Comparison of ENCODE assay signal across 11 cellular contexts in the genomic region with DNA sequence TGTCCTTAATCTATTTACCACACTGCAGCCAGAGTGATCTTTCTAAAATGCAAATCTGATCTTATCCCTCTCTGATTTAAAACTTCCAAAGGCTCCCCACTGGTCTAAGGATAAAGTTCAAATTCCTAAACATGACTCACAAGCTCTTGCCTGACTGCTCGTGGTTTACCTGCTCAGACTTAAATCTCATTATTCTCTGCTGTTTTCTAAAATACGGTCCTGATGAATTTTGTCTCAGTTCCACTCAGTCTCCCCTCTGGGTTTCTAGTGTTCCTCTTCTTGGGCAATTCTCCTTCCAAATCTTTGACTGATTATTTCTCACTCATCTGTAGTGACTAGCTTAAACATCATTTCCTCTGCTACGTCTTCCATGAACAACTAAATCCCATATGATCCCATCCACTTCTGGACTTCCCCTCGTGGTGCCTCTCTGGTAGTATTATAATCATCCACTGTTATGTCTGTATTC.
A peak's percentile ranks its signal among the peaks of the same experiment; 100 is the strongest.
DNase-seq lines count a peak whose midpoint lies in the region; ATAC-seq and TF ChIP-seq lines count a peak whose summit lies in the region.
"Had no signal": no experiment of that assay in that cellular context is flagged by ENCODE, and none has a peak within 500 bp of the region (broad histone marks: within the 10 kb centered on the region; RNA-seq: fewer than 3 reads in every experiment).

No MANE protein-coding gene starts in this region.

- peaks cover 9 to 48% of the 10 kb centered on the region in 2 experiments for H3K79me1 ChIP-seq in IMR-90 (ENCODE audit: low read depth in 1 of 2, low read length in 2 of 2)

- no peak overlapping the region for H3K27ac Mint-ChIP-seq in activated naive CD4-positive, alpha-beta T cell treated with anti-CD3 and anti-CD28 coated beads for 36 hours
- H3K27ac Mint-ChIP-seq in stimulated activated memory B cell treated with anti-CD40 and anti-IgM and Interleukin-4, amounts not matched to agents 10 μg/mL and 1 μg/mL and 100 μg/mL, for 72 hours, result no peak overlapping the region
- H3K27ac Mint-ChIP-seq: B cell had no signal

- TF ChIP-seq CTCF in IMR-90 (conservative IDR thresholded peaks at IDR 0.05; ENCODE audit: low read depth, low read length), result no peak
- no peak for TF ChIP-seq CTCF in cardiac fibroblast (IDR thresholded peaks at IDR 0.05; ENCODE audit: low read depth, low read length)
- TF ChIP-seq CTCF in left lung (IDR thresholded peaks at IDR 0.05), result no peak

- POLR2A ChIA-PET in IMR-90 (lab: Charles Lee; ENCODE audit: unreplicated experiment), result interaction anchor here (0.6 kb wide), 2 partner anchors 102 to 412 kb away, joined by 4 to 5 read pairs; no protein-coding TSS in a partner anchor

- no peak overlapping the region for H2AFZ ChIP-seq in ACC112 (ENCODE audit: low read length, unreplicated experiment)
- no peak overlapping the region for H2AFZ ChIP-seq in IMR-90 (replicated peaks; ENCODE audit: low read length, poor library complexity)

- H2BK20ac ChIP-seq in IMR-90 (ENCODE audit: low read depth, low read length), result peak overlapping the region; percentile 7; the same call in 1 of the 2 replicates

- in situ Hi-C loops in IMR-90 (cut with MboI; ENCODE audit: low sequenced_read_pairs), result loop anchor here (10.0 kb wide), 1 partner anchor 192 kb away; no protein-coding TSS in a partner anchor

- H3K4me2 ChIP-seq in IMR-90 (ENCODE audit: low read depth, low read length), result peak overlapping the region; percentile 69

- H2BK120ac ChIP-seq in IMR-90 (ENCODE audit: low read depth, low read length), result peak overlapping the region; percentile 22

- H3K4me3 ChIP-seq in ACC112 (ENCODE audit: low read depth, low read length), result peak overlapping the region; percentile 48; the same call in 1 of the 2 replicates
- H3K4me3 ChIP-seq in IMR-90 (ENCODE audit: insufficient read depth, low read depth, low read length), result no peak overlapping the region
- H3K4me3 ChIP-seq in cardiac fibroblast (replicated peaks in 1 of 2; ENCODE audit: low read depth in 2 of 2, low read length in 2 of 2), result no peak overlapping the region
- no peak overlapping the region for H3K4me3 ChIP-seq in left lung

- peak overlapping the region; percentile 13 to 14; a peak in 2 of 4 replicates for H4K8ac ChIP-seq in IMR-90 (ENCODE audit: low read depth in 2 of 2, low read length in 2 of 2)

- peak overlapping the region; percentile 11; the same call in 1 of the 2 replicates for H3K14ac ChIP-seq in IMR-90 (replicated peaks; ENCODE audit: low read depth, low read length)

- peak overlapping the region; percentile 30; the same call in 1 of the 2 replicates for H3K56ac ChIP-seq in IMR-90 (ENCODE audit: extremely low read depth, insufficient read depth, low read length)

- H4K5ac ChIP-seq in IMR-90 (ENCODE audit: low read depth, low read length), result peak overlapping the region; percentile 51; the same call in 1 of the 2 replicates

- H4K91ac ChIP-seq in IMR-90 (ENCODE audit: insufficient read depth, low read depth, low read length), result no peak overlapping the region

- H3K4me1 ChIP-seq in ACC112 (ENCODE audit: control insufficient read depth, insufficient read depth, low read length, unreplicated experiment), result peaks cover 33% of the 10 kb centered on the region
- peaks cover 18% of the 10 kb centered on the region for H3K4me1 ChIP-seq in IMR-90 (ENCODE audit: control insufficient read depth, insufficient read depth, low read length)
- no peaks in the 10 kb centered on the region for H3K4me1 ChIP-seq in left lung

- no peak overlapping the region for H3K4me3 Mint-ChIP-seq in activated naive CD4-positive, alpha-beta T cell treated with anti-CD3 and anti-CD28 coated beads for 36 hours
- H3K4me3 Mint-ChIP-seq in stimulated activated memory B cell treated with anti-CD40 and anti-IgM and Interleukin-4, amounts not matched to agents 10 μg/mL and 1 μg/mL and 100 μg/mL, for 72 hours, result no peak overlapping the region
- H3K4me3 Mint-ChIP-seq: B cell had no signal

- no peak for TF ChIP-seq RAD21 in IMR-90 (IDR thresholded peaks at IDR 0.05; ENCODE audit: low read length)

- H3K9ac ChIP-seq in IMR-90 (ENCODE audit: low read depth, low read length), result no peak overlapping the region

- H3K27me3 Mint-ChIP-seq in activated naive CD4-positive, alpha-beta T cell treated with anti-CD3 and anti-CD28 coated beads for 36 hours (ENCODE audit: low read depth), result peaks cover 17% of the 10 kb centered on the region
- H3K27me3 Mint-ChIP-seq in stimulated activated memory B cell treated with anti-CD40 and anti-IgM and Interleukin-4, amounts not matched to agents 10 μg/mL and 1 μg/mL and 100 μg/mL, for 72 hours, result no peaks in the 10 kb centered on the region
- H3K27me3 Mint-ChIP-seq: B cell had no signal

- H3K4ac ChIP-seq in IMR-90 (ENCODE audit: low read depth, low read length), result peak overlapping the region; percentile 7; the same call in 1 of the 2 replicates

- intact Hi-C loops in IMR-90 (cut with micrococcal nuclease), result no loop called here
- intact Hi-C loops in left lung (cut with DNase I), result no loop called here
- intact Hi-C loops in activated naive CD4-positive, alpha-beta T cell treated with anti-CD3 and anti-CD28 coated beads for 36 hours (cut with micrococcal nuclease), result no loop called here

- dilution Hi-C loops in IMR-90 (cut with HindIII; ENCODE audit: low sequenced_read_pairs, unreplicated experiment), result no loop called here

- no peaks in the 10 kb centered on the region for H3K79me2 ChIP-seq in ACC112 (ENCODE audit: control insufficient read depth, insufficient read depth, low read length, unreplicated experiment)

- CTCF ChIA-PET in IMR-90 (lab: Yijun Ruan, JAX), result interaction anchor here (0.7 to 2.0 kb wide), 3 partner anchors 45 to 96 kb away, joined by 3 to 5 read pairs (median 4); no protein-coding TSS in a partner anchor
- CTCF ChIA-PET in activated naive CD4-positive, alpha-beta T cell treated with anti-CD3 and anti-CD28 coated beads for 36 hours (lab: Charles Lee), result interaction anchor here (0.6 to 1.1 kb wide), 2 partner anchors 10 to 311 kb away, joined by 3 read pairs; no protein-coding TSS in a partner anchor

- H3K36me3 ChIP-seq in ACC112 (ENCODE audit: insufficient read depth, low read length) (no peaks in the 10 kb centered on the region), IMR-90 (ENCODE audit: control insufficient read depth, insufficient read depth, low read length) (no peaks in the 10 kb centered on the region), left lung (no peaks in the 10 kb centered on the region)

- H3K9me3 ChIP-seq in IMR-90 (ENCODE audit: control insufficient read depth, insufficient read depth, low read length) (no peaks in the 10 kb centered on the region), left lung (no peaks in the 10 kb centered on the region)

- DNase-seq in IMR-90, result peak; percentile 54
- peak; percentile 28 to 55 for DNase-seq in cardiac fibroblast (ENCODE audit: low read depth in 2 of 2)
- DNase-seq in left lung, result no peak
- DNase-seq in effector CD8-positive, alpha-beta T cell (lab: John Stamatoyannopoulos, UW), result no peak
- no peak for DNase-seq in activated naive CD4-positive, alpha-beta T cell treated with anti-CD3 and anti-CD28 coated beads for 36 hours
- DNase-seq: activated effector memory CD4-positive, alpha-beta T cell treated with Interleukin-2 at 50 U/mL for 16 hours; nucleus accumbens had no signal

- no peaks in the 10 kb centered on the region for H3K4me1 Mint-ChIP-seq in activated naive CD4-positive, alpha-beta T cell treated with anti-CD3 and anti-CD28 coated beads for 36 hours (ENCODE audit: low read depth)
- no peaks in the 10 kb centered on the region for H3K4me1 Mint-ChIP-seq in stimulated activated memory B cell treated with anti-CD40 and anti-IgM and Interleukin-4, amounts not matched to agents 10 μg/mL and 1 μg/mL and 100 μg/mL, for 72 hours
- H3K4me1 Mint-ChIP-seq: B cell had no signal

- H2BK15ac ChIP-seq in IMR-90 (ENCODE audit: low read depth, low read length), result peak overlapping the region; percentile 33; the same call in 1 of the 3 replicates

- H3K9me1 ChIP-seq in IMR-90 (ENCODE audit: insufficient read depth, low read length), result peaks cover 6% of the 10 kb centered on the region; the same call in 1 of the 2 replicates

- no peak for TF ChIP-seq POLR2A in IMR-90 (IDR thresholded peaks at IDR 0.05; ENCODE audit: low read depth, low read length)

- no peak overlapping the region for H2BK5ac ChIP-seq in IMR-90 (ENCODE audit: low read depth, low read length, poor library complexity, severe bottlenecking)

- H2AK5ac ChIP-seq in IMR-90 (ENCODE audit: low read depth, low read length), result no peak overlapping the region

- no TSS peak for BruUV-seq in IMR-90 (replicated peaks; lab: Mats Ljungman, UMichigan)

- no peaks in the 10 kb centered on the region for H4K20me1 ChIP-seq in IMR-90 (ENCODE audit: insufficient read depth, low read length)

- no peak overlapping the region for H3K23ac ChIP-seq in IMR-90 (ENCODE audit: low read depth, low read length)

- H3K27me3 ChIP-seq in ACC112 (ENCODE audit: insufficient read depth, low read length), result no peaks in the 10 kb centered on the region
- no peaks in the 10 kb centered on the region for H3K27me3 ChIP-seq in IMR-90 (ENCODE audit: control insufficient read depth, insufficient read depth, low read length)
- H3K27me3 ChIP-seq in left lung, result peaks cover 0 to 4% of the 10 kb centered on the region in 2 donors

- H2AK9ac ChIP-seq in IMR-90 (replicated peaks; ENCODE audit: low read depth, low read length, poor library complexity), result no peak overlapping the region

- H3K36me3 Mint-ChIP-seq in activated naive CD4-positive, alpha-beta T cell treated with anti-CD3 and anti-CD28 coated beads for 36 hours (ENCODE audit: low read depth), result no peaks in the 10 kb centered on the region
- no peaks in the 10 kb centered on the region for H3K36me3 Mint-ChIP-seq in stimulated activated memory B cell treated with anti-CD40 and anti-IgM and Interleukin-4, amounts not matched to agents 10 μg/mL and 1 μg/mL and 100 μg/mL, for 72 hours

- peak; percentile 59 for ATAC-seq in IMR-90 (ENCODE audit: low read depth)
- ATAC-seq in left lung, result peak; percentile 80
- ATAC-seq in GM19324 (IDR thresholded peaks at IDR 0.05; ENCODE audit: low FRiP score, unreplicated experiment), result no peak
- ATAC-seq in stimulated activated memory B cell treated with anti-CD40 and anti-IgM and Interleukin-4, amounts not matched to agents 10 μg/mL and 1 μg/mL and 100 μg/mL, for 72 hours, result no peak

- H3K18ac ChIP-seq in IMR-90 (ENCODE audit: low read depth, low read length), result peak overlapping the region; percentile 70; the same call in 1 of the 2 replicates

- no peaks in the 10 kb centered on the region for H3K9me3 Mint-ChIP-seq in activated naive CD4-positive, alpha-beta T cell treated with anti-CD3 and anti-CD28 coated beads for 36 hours
- no peaks in the 10 kb centered on the region for H3K9me3 Mint-ChIP-seq in stimulated activated memory B cell treated with anti-CD40 and anti-IgM and Interleukin-4, amounts not matched to agents 10 μg/mL and 1 μg/mL and 100 μg/mL, for 72 hours

- peak overlapping the region; percentile 58 for H3K27ac ChIP-seq in ACC112 (ENCODE audit: low read depth, low read length)
- no peak overlapping the region for H3K27ac ChIP-seq in IMR-90 (ENCODE audit: insufficient read depth, low read length)
- no peak overlapping the region for H3K27ac ChIP-seq in left lung

- WGBS in IMR-90 (ENCODE audit: extremely low coverage in 2 of 2, insufficient read length in 1 of 2), 2 experiments, result 18% methylated on average over 2 of the region's 4 CpGs; no CpG with 5 or more reads in 1 of the 2 experiments

TF ChIP-seq in IMR-90, 13 proteins besides CTCF, POLR2A, EP300 and RAD21 (continues in another document):
- no peak for TF ChIP-seq FOS (IDR thresholded peaks at IDR 0.05; ENCODE audit: low read depth, low read length)

Comparison
In these comparisons a context has a peak if more than half of its experiments do, and no peak if none do; other contexts are left out.
1. ATAC-seq: peak in IMR-90 (single experiment) and left lung (single experiment); none in GM19324 (single experiment) and stimulated activated memory B cell treated with anti-CD40 and anti-IgM and Interleukin-4, amounts not matched to agents 10 μg/mL and 1 μg/mL and 100 μg/mL, for 72 hours (single experiment).
2. DNase-seq: peak in IMR-90 (single experiment) and cardiac fibroblast (2 of 2); none in left lung (0 of 2), effector CD8-positive, alpha-beta T cell (single experiment) and activated naive CD4-positive, alpha-beta T cell treated with anti-CD3 and anti-CD28 coated beads for 36 hours (single experiment).